Comparison of ENCODE assay signal across 11 cellular contexts in genomic region chr4:26178874-26179273, GRCh38.
DNase-seq lines count a peak whose midpoint lies in the region; ATAC-seq and TF ChIP-seq lines count a peak whose summit lies in the region.
"Had no signal": no experiment of that assay in that cellular context is flagged by ENCODE, and none has a peak within 500 bp of the region (broad histone marks: within the 10 kb centered on the region; RNA-seq: fewer than 3 reads in every experiment).

No MANE protein-coding gene starts in this region.

- peaks cover 6% of the 10 kb centered on the region for H3K9me3 ChIP-seq in left ventricle myocardium inferior (replicated peaks)
- H3K9me3 ChIP-seq: body of pancreas had no signal

- no peaks in the 10 kb centered on the region for H3K36me3 ChIP-seq in left ventricle myocardium inferior

- intact Hi-C loops in left ventricle myocardium inferior (cut with micrococcal nuclease): no loop called here

- H3K27me3 ChIP-seq in left ventricle myocardium inferior (ENCODE audit: low read depth): peaks cover 19% of the 10 kb centered on the region
- H3K27me3 ChIP-seq: body of pancreas had no signal

- peak overlapping the region; percentile 41 for H3K27ac ChIP-seq in left ventricle myocardium inferior (replicated peaks)
- H3K27ac ChIP-seq: body of pancreas had no signal

- peaks cover 7% of the 10 kb centered on the region for H3K4me1 ChIP-seq in left ventricle myocardium inferior

- ATAC-seq in GM19395 (IDR thresholded peaks at IDR 0.05; ENCODE audit: unreplicated experiment): peak; percentile 24
- peak; percentile 36 for ATAC-seq in HG03280 (IDR thresholded peaks at IDR 0.05; ENCODE audit: unreplicated experiment)
- ATAC-seq: body of pancreas, HCT116 had no signal

- no peak overlapping the region for H3K4me3 ChIP-seq in left ventricle myocardium inferior
- H3K4me3 ChIP-seq: body of pancreas had no signal

- no peak for TF ChIP-seq CTCF in AG09319 (IDR thresholded peaks at IDR 0.05; ENCODE audit: low read depth, low read length)
- TF ChIP-seq CTCF in left ventricle myocardium inferior (IDR thresholded peaks at IDR 0.05; ENCODE audit: borderline replicate concordance): no peak

- DNase-seq in AG09319 (ENCODE audit: extremely low read depth, low read depth) (peak; percentile 57), left ventricle myocardium inferior (peak; percentile 65), H4 (ENCODE audit: low spot score) (no peak), NK-92 (lab: John Stamatoyannopoulos, UW; ENCODE audit: unreplicated experiment) (no peak), NCI-H2081 (lab: John Stamatoyannopoulos, UW) (no peak), NCI-H2171 (lab: John Stamatoyannopoulos, UW) (no peak)
- DNase-seq: activated CD4-positive, alpha-beta T cell treated with anti-CD3 and anti-CD28 coated beads, Interleukin-2, amount 10 ng/mL, durations not matched to agents 7 days and 5 days had no signal

Comparison
In these comparisons a context has a peak if more than half of its experiments do, and no peak if none do; other contexts are left out.
1. DNase-seq: peak in AG09319 (single experiment) and left ventricle myocardium inferior (single experiment); none in H4 (single experiment), NK-92 (single experiment), NCI-H2081 (0 of 2) and NCI-H2171 (single experiment).